17 cellular contexts compared by ENCODE assay signal in the genomic region with DNA sequence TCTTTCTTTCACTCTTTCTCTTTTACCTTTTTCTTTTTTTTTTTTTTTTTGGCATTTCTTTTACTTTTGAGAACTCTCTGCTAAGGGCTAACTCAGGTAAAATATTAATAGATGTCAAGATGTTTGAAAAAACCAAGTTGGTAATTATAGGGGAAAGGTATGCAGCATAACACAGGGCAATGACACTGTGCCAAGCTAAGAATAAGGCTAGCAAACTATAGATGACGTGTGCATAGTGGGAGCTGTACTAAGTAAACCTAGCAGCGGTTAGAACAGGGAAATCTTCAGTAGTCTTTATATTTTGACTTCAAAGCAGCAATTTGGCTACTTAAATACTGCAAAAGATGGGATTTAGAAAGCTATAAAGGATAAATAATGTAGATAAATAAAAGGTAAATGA.
DNase-seq lines count a peak whose midpoint lies in the region; ATAC-seq and TF ChIP-seq lines count a peak whose summit lies in the region.
"Had no signal": no experiment of that assay in that cellular context is flagged by ENCODE, and none has a peak within 500 bp of the region (broad histone marks: within the 10 kb centered on the region; RNA-seq: fewer than 3 reads in every experiment).

No MANE protein-coding gene starts in this region.

- H3K4me1 ChIP-seq in ascending aorta (peaks cover 0 to 12% of the 10 kb centered on the region in 2 donors), left lung (no peaks in the 10 kb centered on the region), thoracic aorta (ENCODE audit: control insufficient read depth in 1 of 2, low read depth in 2 of 2) (peaks cover 16 to 30% of the 10 kb centered on the region in 2 donors)
- H3K4me1 ChIP-seq: BLaER1 had no signal

- H3K36me3 ChIP-seq in ascending aorta: no peaks in the 10 kb centered on the region
- no peaks in the 10 kb centered on the region for H3K36me3 ChIP-seq in left lung
- H3K36me3 ChIP-seq in thoracic aorta: no peaks in the 10 kb centered on the region
- H3K36me3 ChIP-seq: BLaER1 had no signal

- DNase-seq in NCI-H510A treated with DMSO at 0.1 percent for 48 hours (lab: John Stamatoyannopoulos, UW): peak; percentile 30
- no peak for DNase-seq in NCI-H510A (lab: John Stamatoyannopoulos, UW)
- DNase-seq in ascending aorta (ENCODE audit: low spot score in 2 of 2): no peak
- DNase-seq in left lung: no peak
- DNase-seq in thoracic aorta (ENCODE audit: low spot score): no peak
- DNase-seq in epidermal melanocyte (ENCODE audit: insufficient read length, low spot score): no peak
- no peak for DNase-seq in NCI-H2081 treated with DMSO at 0.1 percent for 48 hours (lab: John Stamatoyannopoulos, UW)
- DNase-seq: CD4-positive, alpha-beta memory T cell; DMS153; DND-41; EL; H9; IMR-90 had no signal

- H3K4me3 ChIP-seq in ascending aorta: no peak overlapping the region
- H3K4me3 ChIP-seq in left lung: no peak overlapping the region
- H3K4me3 ChIP-seq in thoracic aorta: no peak overlapping the region
- H3K4me3 ChIP-seq: BLaER1, GM12878 had no signal

- no peak for TF ChIP-seq CTCF in ascending aorta (IDR thresholded peaks at IDR 0.05)
- no peak for TF ChIP-seq CTCF in left lung (IDR thresholded peaks at IDR 0.05)
- TF ChIP-seq CTCF in thoracic aorta (IDR thresholded peaks at IDR 0.05): no peak

- H3K9me3 ChIP-seq in ascending aorta (no peaks in the 10 kb centered on the region), left lung (no peaks in the 10 kb centered on the region), thoracic aorta (no peaks in the 10 kb centered on the region)
- H3K9me3 ChIP-seq: BLaER1 had no signal

- intact Hi-C loops in ascending aorta (cut with DNase I): loop anchor here (5.0 to 10.0 kb wide), 6 partner anchors 84 to 606 kb away; a partner anchor contains a TSS
- intact Hi-C loops in left lung (cut with DNase I): no loop called here

- peak overlapping the region; percentile 69 to 75 for H3K27ac ChIP-seq in ascending aorta
- no peak overlapping the region for H3K27ac ChIP-seq in left lung
- H3K27ac ChIP-seq in thoracic aorta: peak overlapping the region; percentile 73 to 76
- H3K27ac ChIP-seq: 22Rv1, BLaER1 had no signal

- no peaks in the 10 kb centered on the region for H3K27me3 ChIP-seq in ascending aorta
- no peaks in the 10 kb centered on the region for H3K27me3 ChIP-seq in left lung
- H3K27me3 ChIP-seq in thoracic aorta (replicated peaks; ENCODE audit: insufficient read depth): no peaks in the 10 kb centered on the region
- H3K27me3 ChIP-seq: BLaER1 had no signal

- ATAC-seq in left lung (peak; percentile 85), thoracic aorta (ENCODE audit: insufficient number of reproducible peaks, low FRiP score, low read depth) (no peak), HG02870 (IDR thresholded peaks at IDR 0.05; ENCODE audit: unreplicated experiment) (no peak)
- ATAC-seq: GM12878 had no signal

Comparison
In these comparisons a context has a peak if more than half of its experiments do, and no peak if none do; other contexts are left out.
1. H3K27ac ChIP-seq: peak in ascending aorta (2 of 2) and thoracic aorta (2 of 2); none in left lung (0 of 2).